In the genomic region with DNA sequence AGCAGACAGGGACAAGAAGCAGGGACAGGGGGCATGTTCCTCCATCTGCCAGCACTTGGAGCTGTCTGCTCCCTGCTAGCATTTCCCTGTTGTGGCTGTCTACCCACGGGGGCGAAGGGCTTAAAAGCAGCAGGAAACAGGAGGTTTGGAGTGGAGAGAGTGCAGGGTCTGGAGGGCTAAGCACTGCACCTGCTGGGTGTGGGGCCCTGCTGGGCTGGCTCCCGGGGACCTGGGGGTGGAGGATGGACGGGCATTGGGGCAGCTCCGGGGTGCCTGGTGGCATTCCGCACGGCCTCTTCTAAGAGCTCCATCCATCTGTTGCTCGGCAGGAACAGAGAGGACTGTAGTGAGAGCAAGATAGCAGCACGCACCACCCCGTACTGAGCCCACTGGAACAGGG, we compare ENCODE assay signal across 34 cellular contexts. TPM values are rescaled to one million over a fixed set of nuclear protein-coding genes. Genes with fewer than 3 reads are reported as not detected.
"Had no signal": no experiment of that assay in that cellular context is flagged by ENCODE, and none has a peak within 500 bp of the region (broad histone marks: within the 10 kb centered on the region; RNA-seq: fewer than 3 reads in every experiment).

No MANE protein-coding gene starts in this region.

- H3K36me3 Mint-ChIP-seq: natural killer cell treated with Interleukin-12 subunit alpha and Interleukin-12 subunit beta and Interleukin-15 and Interleukin-18, amount 100 ng/mL, for 72 hours; stimulated activated effector memory CD8-positive, alpha-beta T cell treated with anti-CD3 and anti-CD28 coated beads, Interleukin-12 subunit alpha, Interleukin-12 subunit beta, amount 100 ng/mL, for 72 hours had no signal

- H3K9me3 ChIP-seq: colonic mucosa, gastrocnemius medialis, heart left ventricle, left lung, mucosa of descending colon, neutrophil, pancreas, right lobe of liver, stomach, thyroid gland had no signal

- H3K27ac Mint-ChIP-seq: dendritic cell treated with granulocyte-macrophage colony-stimulating factor and Interleukin-4, amounts not matched to agents 40 ng/mL and 50 ng/mL, for 4 days; endodermal cell; mesothelial cell of epicardium; natural killer cell treated with Interleukin-12 subunit alpha and Interleukin-12 subunit beta and Interleukin-15 and Interleukin-18, amount 100 ng/mL, for 72 hours; stimulated activated effector memory CD8-positive, alpha-beta T cell treated with anti-CD3 and anti-CD28 coated beads, Interleukin-12 subunit alpha, Interleukin-12 subunit beta, amount 100 ng/mL, for 72 hours had no signal

- H3K27ac ChIP-seq: colonic mucosa, epithelial cell of prostate, gastrocnemius medialis, heart left ventricle, left lung, neutrophil, pancreas, right lobe of liver, stomach, thyroid gland had no signal

- H3K4me3 Mint-ChIP-seq: dendritic cell treated with granulocyte-macrophage colony-stimulating factor and Interleukin-4, amounts not matched to agents 40 ng/mL and 50 ng/mL, for 4 days; endodermal cell; mesothelial cell of epicardium; naive B cell; natural killer cell treated with Interleukin-12 subunit alpha and Interleukin-12 subunit beta and Interleukin-15 and Interleukin-18, amount 100 ng/mL, for 72 hours; neural crest cell; stimulated activated effector memory CD8-positive, alpha-beta T cell treated with anti-CD3 and anti-CD28 coated beads, Interleukin-12 subunit alpha, Interleukin-12 subunit beta, amount 100 ng/mL, for 72 hours had no signal

- H3K4me1 Mint-ChIP-seq: endodermal cell; mesothelial cell of epicardium; naive B cell; neural crest cell; stimulated activated effector memory CD8-positive, alpha-beta T cell treated with anti-CD3 and anti-CD28 coated beads, Interleukin-12 subunit alpha, Interleukin-12 subunit beta, amount 100 ng/mL, for 72 hours had no signal

- ATAC-seq: esophagus mucosa; gastrocnemius medialis; heart left ventricle; left cardiac atrium; left lung; mucosa of descending colon; natural killer cell treated with Interleukin-12 subunit alpha and Interleukin-12 subunit beta and Interleukin-15 and Interleukin-18, amount 100 ng/mL, for 72 hours; pancreas; right lobe of liver; stimulated activated effector memory CD8-positive, alpha-beta T cell treated with anti-CD3 and anti-CD28 coated beads, Interleukin-12 subunit alpha, Interleukin-12 subunit beta, amount 100 ng/mL, for 72 hours had no signal

- H3K4me3 ChIP-seq: colonic mucosa, gastrocnemius medialis, heart left ventricle, left lung, mucosa of descending colon, pancreas, right lobe of liver, smooth muscle cell, stomach, thyroid gland had no signal

- H3K27me3 Mint-ChIP-seq: dendritic cell treated with granulocyte-macrophage colony-stimulating factor and Interleukin-4, amounts not matched to agents 40 ng/mL and 50 ng/mL, for 4 days; progenitor cell of endocrine pancreas had no signal

- H3K4me1 ChIP-seq: colonic mucosa, gastrocnemius medialis, heart left ventricle, left lung, pancreas, right lobe of liver, stomach had no signal

- H3K9me3 Mint-ChIP-seq: dendritic cell treated with granulocyte-macrophage colony-stimulating factor and Interleukin-4, amounts not matched to agents 40 ng/mL and 50 ng/mL, for 4 days; endodermal cell; mesothelial cell of epicardium; naive B cell; natural killer cell treated with Interleukin-12 subunit alpha and Interleukin-12 subunit beta and Interleukin-15 and Interleukin-18, amount 100 ng/mL, for 72 hours; neural crest cell; stimulated activated effector memory CD8-positive, alpha-beta T cell treated with anti-CD3 and anti-CD28 coated beads, Interleukin-12 subunit alpha, Interleukin-12 subunit beta, amount 100 ng/mL, for 72 hours had no signal

- DNase-seq: colonic mucosa; effector CD8-positive, alpha-beta T cell; endodermal cell; foreskin fibroblast; gastrocnemius medialis; hippocampal formation; left cardiac atrium; left lung; mesenchymal stem cell; mucosa of descending colon; naive B cell; right lobe of liver; stimulated activated CD4-positive, alpha-beta T cell treated with anti-CD3 and anti-CD28 coated beads, Interleukin-2, amount 100 ng/mL, for 24 hours; stimulated activated CD4-positive, alpha-beta T cell treated with anti-CD3 and anti-CD28 coated beads, Interleukin-4, amount 100 ng/mL, for 24 hours; stimulated activated naive CD4-positive, alpha-beta T cell treated with Interleukin-2 at 50 U/mL for 16 hours; stomach; thyroid gland; trophoblast cell had no signal

- H3K27me3 ChIP-seq: colonic mucosa, gastrocnemius medialis, heart left ventricle, left lung, neutrophil, pancreas, right lobe of liver, stomach, thyroid gland had no signal

RNA-seq across cellular contexts. Expression of a gene that starts 21.2 kb away (rescaled TPM):
- total RNA-seq: colonic mucosa; endodermal cell; esophagus mucosa; gastrocnemius medialis; kidney epithelial cell; left cardiac atrium; lower leg skin; mucosa of descending colon; natural killer cell treated with Interleukin-12 subunit alpha and Interleukin-12 subunit beta and Interleukin-15 and Interleukin-18, amount 100 ng/mL, for 72 hours; neural crest cell; omental fat pad; pancreas; progenitor cell of endocrine pancreas; smooth muscle cell; thyroid gland had no signal
- polyA plus RNA-seq: smooth muscle cell, urinary bladder had no signal

RNA-seq across cellular contexts. Expression of a gene that starts 48.2 kb away (rescaled TPM):
- total RNA-seq: progenitor cell of endocrine pancreas had no signal
